ENCODE assay signal across 23 cellular contexts in the genomic region with DNA sequence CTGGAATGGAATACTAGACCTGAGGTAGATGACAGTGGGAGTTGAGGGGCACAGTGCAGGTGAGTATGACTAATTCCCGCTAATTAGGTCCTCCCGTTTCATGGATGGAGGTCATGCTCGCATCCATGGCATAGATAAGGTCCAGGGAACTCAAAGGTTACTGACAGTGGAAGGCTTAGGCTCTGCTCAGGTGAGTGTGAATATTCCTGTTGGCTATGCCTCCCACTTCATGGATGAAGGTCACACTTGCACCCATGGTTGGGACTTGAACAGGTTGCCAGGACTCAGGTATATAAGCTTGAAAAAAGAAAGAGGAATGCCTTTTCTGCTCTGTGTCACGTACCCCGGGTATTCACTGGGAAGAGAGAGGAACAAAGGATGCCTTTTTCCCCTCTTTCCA.
"Had no signal": no experiment of that assay in that cellular context is flagged by ENCODE, and none has a peak within 500 bp of the region (broad histone marks: within the 10 kb centered on the region; RNA-seq: fewer than 3 reads in every experiment).

No MANE protein-coding gene starts in this region.

- H3K79me2 ChIP-seq: parathyroid adenoma had no signal

- H3K9ac ChIP-seq: parathyroid adenoma had no signal

- DNase-seq: heart left ventricle; left ventricle myocardium superior; lower lobe of right lung; mammary epithelial cell; mesenchymal stem cell; naive thymus-derived CD8-positive, alpha-beta T cell; nucleus accumbens; psoas muscle; stimulated activated CD4-positive, alpha-beta T cell treated with anti-CD3 and anti-CD28 coated beads, Interleukin-12 subunit alpha, Interleukin-12 subunit beta, amount 100 ng/mL, for 4 hours; stimulated activated CD4-positive, alpha-beta T cell treated with anti-CD3 and anti-CD28 coated beads, Interleukin-15, amount 100 ng/mL, for 24 hours; stimulated activated CD4-positive, alpha-beta T cell treated with anti-CD3 and anti-CD28 coated beads, Interleukin-2, amount 100 ng/mL, for 24 hours; stimulated activated CD4-positive, alpha-beta T cell treated with anti-CD3 and anti-CD28 coated beads, Interleukin-4, amount 100 ng/mL, for 1 hour; stimulated activated naive B cell treated with anti-CD40 and anti-IgM and Interleukin-4, amounts not matched to agents 10 μg/mL and 1 μg/mL and 100 μg/mL, for 72 hours; stimulated activated naive CD8-positive, alpha-beta T cell treated with anti-CD3 and anti-CD28 coated beads, Interleukin-15, Interleukin-2, amounts not matched to agents 100 U/mL and 50 U/mL, for 24 hours; stomach; testis; thyroid gland; trophoblast cell had no signal

- H2AFZ ChIP-seq: parathyroid adenoma had no signal

- H3K4me1 ChIP-seq: heart left ventricle, lower lobe of right lung, parathyroid adenoma, psoas muscle, testis, thyroid gland, vagina had no signal

- H3K27ac ChIP-seq: heart left ventricle, lower lobe of right lung, parathyroid adenoma, psoas muscle, skin epidermis, stomach, testis, thyroid gland, vagina had no signal

- H3K27me3 ChIP-seq: heart left ventricle, stomach, testis, thyroid gland, vagina had no signal

- H3K9me3 ChIP-seq: testis, thyroid gland had no signal

- ATAC-seq: heart left ventricle; left lobe of liver; left ventricle myocardium superior; lower lobe of right lung; naive thymus-derived CD8-positive, alpha-beta T cell; psoas muscle; sciatic nerve; stimulated activated naive B cell treated with anti-CD40 and anti-IgM and Interleukin-4, amounts not matched to agents 10 μg/mL and 1 μg/mL and 100 μg/mL, for 72 hours; stimulated activated naive CD8-positive, alpha-beta T cell treated with anti-CD3 and anti-CD28 coated beads, Interleukin-15, Interleukin-2, amounts not matched to agents 100 U/mL and 50 U/mL, for 24 hours had no signal

- H3K36me3 ChIP-seq: heart left ventricle, lower lobe of right lung, stomach, thyroid gland, vagina had no signal

- H3K4me3 ChIP-seq: heart left ventricle, lower lobe of right lung, psoas muscle, skin epidermis, stomach, testis, thyroid gland, vagina had no signal
